In genomic region chr1:205593967-205594366, GRCh38 we compare ENCODE assay signal across 13 cellular contexts. TPM values are rescaled to one million over a fixed set of nuclear protein-coding genes. Genes with fewer than 3 reads are reported as not detected.
DNase-seq lines count a peak whose midpoint lies in the region; ATAC-seq and TF ChIP-seq lines count a peak whose summit lies in the region.
"Had no signal": no experiment of that assay in that cellular context is flagged by ENCODE, and none has a peak within 500 bp of the region (broad histone marks: within the 10 kb centered on the region; RNA-seq: fewer than 3 reads in every experiment).

No MANE protein-coding gene starts in this region.

- peaks cover 7 to 14% (median 8%) of the 10 kb centered on the region in 3 donors for H3K36me3 Mint-ChIP-seq in immature natural killer cell

- DNase-seq in right cardiac atrium (no peak), cardiac septum (ENCODE audit: low spot score) (no peak), immature natural killer cell (no peak), upper lobe of right lung (peak; percentile 47), T1000 (lab: John Stamatoyannopoulos, UW) (no peak), NCI-H1092 treated with DMSO at 0.1 percent for 48 hours (lab: John Stamatoyannopoulos, UW) (no peak)
- DNase-seq: Caco-2; hypothalamus; NCI-H2227 treated with DMSO at 0.1 percent for 48 hours; stimulated activated CD4-positive, alpha-beta T cell treated with anti-CD3 and anti-CD28 coated beads, Interleukin-4, amount 100 ng/mL, for 24 hours had no signal

- no peak for TF ChIP-seq CTCF in upper lobe of right lung (IDR thresholded peaks at IDR 0.05)

- WGBS in right cardiac atrium, result 47% methylated on average over 6 of the region's 6 CpGs

- H3K9me3 ChIP-seq in right cardiac atrium (ENCODE audit: control insufficient read depth, low read length) (no peaks in the 10 kb centered on the region), upper lobe of right lung (no peaks in the 10 kb centered on the region)
- H3K9me3 ChIP-seq: Caco-2 had no signal

- H3K4me3 Mint-ChIP-seq in immature natural killer cell, result peak overlapping the region; percentile 48 to 77 (median 65)

- peaks cover 24 to 26% of the 10 kb centered on the region in 2 donors for H3K4me1 Mint-ChIP-seq in immature natural killer cell

- intact Hi-C loops in right cardiac atrium (cut with DNase I), result loop anchor here (5.0 to 10.0 kb wide), 5 partner anchors 38 to 381 kb away; partner anchors contain the start of gene ELK4 (in 1 of the 4)
- intact Hi-C loops in cardiac septum (cut with DNase I), result loop anchor here (5.0 kb wide), 1 partner anchor 118 kb away; no protein-coding TSS in a partner anchor
- intact Hi-C loops in upper lobe of right lung (cut with DNase I), result loop anchor here (5.0 to 10.0 kb wide), 2 partner anchors 63 to 121 kb away; no protein-coding TSS in a partner anchor

- H3K27ac ChIP-seq in right cardiac atrium (ENCODE audit: low read length), result peak overlapping the region; percentile 5
- H3K27ac ChIP-seq in upper lobe of right lung, result no peak overlapping the region
- H3K27ac ChIP-seq: epithelial cell of prostate had no signal

- no peak overlapping the region for H3K4me3 ChIP-seq in right cardiac atrium (ENCODE audit: low read length)
- no peak overlapping the region for H3K4me3 ChIP-seq in upper lobe of right lung

- peak; percentile 34; the same call in 1 of the 2 replicates for TF ChIP-seq POLR2A in Raji (IDR thresholded peaks at IDR 0.05; ENCODE audit: insufficient read depth, low read depth, low read length)

- no peaks in the 10 kb centered on the region for H3K9me3 Mint-ChIP-seq in immature natural killer cell

- peaks cover 0 to 5% (median 3%) of the 10 kb centered on the region in 3 donors for H3K27me3 Mint-ChIP-seq in immature natural killer cell (ENCODE audit: low read depth in 3 of 3)

- no peaks in the 10 kb centered on the region for H3K27me3 ChIP-seq in right cardiac atrium (ENCODE audit: control insufficient read depth, insufficient read depth)
- no peaks in the 10 kb centered on the region for H3K27me3 ChIP-seq in upper lobe of right lung

- no peaks in the 10 kb centered on the region for H3K36me3 ChIP-seq in upper lobe of right lung

- H3K4me1 ChIP-seq in right cardiac atrium (ENCODE audit: control insufficient read depth, insufficient read depth, low read length) (peaks cover 2% of the 10 kb centered on the region), upper lobe of right lung (peaks cover 13% of the 10 kb centered on the region)
- H3K4me1 ChIP-seq: Caco-2 had no signal

- ATAC-seq in right cardiac atrium (no peak), upper lobe of right lung (no peak), HG03442 (IDR thresholded peaks at IDR 0.05; ENCODE audit: unreplicated experiment) (no peak)

- H3K27ac Mint-ChIP-seq in immature natural killer cell, result peak overlapping the region; percentile 74 to 94 (median 88)

RNA-seq across cellular contexts. Expression of gene ELK4, which starts 37.8 kb away (rescaled TPM):
- 10 to 100 TPM; 39.7 to 45.0 (median 43.2) TPM for total RNA-seq in right cardiac atrium
- polyA plus RNA-seq in right cardiac atrium, result 6.3 TPM
- 42.3 TPM for total RNA-seq in cardiac septum
- polyA plus RNA-seq in immature natural killer cell, result 1 to 10 TPM; 2.8 to 5.7 (median 3.0) TPM
- 71.5 TPM for total RNA-seq in upper lobe of right lung
